In the genomic region with DNA sequence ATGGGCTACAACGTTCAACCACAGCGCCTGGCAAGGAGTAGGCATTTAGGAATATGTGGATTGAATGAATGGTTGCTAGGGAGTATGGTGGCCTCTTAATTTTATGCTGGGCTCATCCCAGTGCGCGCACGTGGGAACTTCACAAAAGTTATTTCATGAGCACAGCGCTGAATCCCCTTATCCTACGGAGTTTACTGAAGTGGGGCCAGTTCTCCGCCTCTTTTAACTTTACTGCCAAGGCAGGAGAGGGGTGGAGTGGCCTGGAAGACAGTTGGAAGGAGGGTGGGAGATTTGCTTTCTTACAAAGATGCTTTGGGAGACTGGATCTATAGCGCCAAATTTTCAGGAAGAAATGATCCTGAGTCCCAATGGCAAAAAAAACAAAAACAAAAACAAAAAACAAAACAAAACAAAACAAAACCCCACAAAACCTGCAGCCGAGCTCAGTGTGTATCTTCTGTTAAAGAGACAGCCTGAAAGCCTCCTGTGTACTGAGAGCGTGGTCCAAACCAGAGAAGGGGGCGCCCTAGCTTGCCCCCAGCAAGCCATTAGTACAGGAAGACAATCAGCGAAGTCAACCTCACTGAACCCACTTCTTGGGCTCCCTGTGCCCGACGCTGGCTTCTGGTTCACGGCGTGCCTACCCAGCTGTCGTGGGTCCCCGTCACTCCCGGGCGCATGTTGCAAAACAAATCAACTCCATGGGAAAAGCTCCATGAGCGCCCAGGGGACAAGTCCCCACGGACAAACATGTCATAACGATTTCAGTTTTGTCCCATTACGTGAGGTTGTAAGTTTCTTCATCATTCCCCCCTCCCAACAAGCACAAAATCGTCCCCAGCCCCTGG, we compare ENCODE assay signal across 1 cellular context.
TF ChIP-seq lines count a peak whose summit lies in the region.

No MANE protein-coding gene starts in this region.

TF ChIP-seq in GM23338, 12 proteins besides CTCF, POLR2A, EP300 and RAD21:
- TF ChIP-seq, protein P1, sequence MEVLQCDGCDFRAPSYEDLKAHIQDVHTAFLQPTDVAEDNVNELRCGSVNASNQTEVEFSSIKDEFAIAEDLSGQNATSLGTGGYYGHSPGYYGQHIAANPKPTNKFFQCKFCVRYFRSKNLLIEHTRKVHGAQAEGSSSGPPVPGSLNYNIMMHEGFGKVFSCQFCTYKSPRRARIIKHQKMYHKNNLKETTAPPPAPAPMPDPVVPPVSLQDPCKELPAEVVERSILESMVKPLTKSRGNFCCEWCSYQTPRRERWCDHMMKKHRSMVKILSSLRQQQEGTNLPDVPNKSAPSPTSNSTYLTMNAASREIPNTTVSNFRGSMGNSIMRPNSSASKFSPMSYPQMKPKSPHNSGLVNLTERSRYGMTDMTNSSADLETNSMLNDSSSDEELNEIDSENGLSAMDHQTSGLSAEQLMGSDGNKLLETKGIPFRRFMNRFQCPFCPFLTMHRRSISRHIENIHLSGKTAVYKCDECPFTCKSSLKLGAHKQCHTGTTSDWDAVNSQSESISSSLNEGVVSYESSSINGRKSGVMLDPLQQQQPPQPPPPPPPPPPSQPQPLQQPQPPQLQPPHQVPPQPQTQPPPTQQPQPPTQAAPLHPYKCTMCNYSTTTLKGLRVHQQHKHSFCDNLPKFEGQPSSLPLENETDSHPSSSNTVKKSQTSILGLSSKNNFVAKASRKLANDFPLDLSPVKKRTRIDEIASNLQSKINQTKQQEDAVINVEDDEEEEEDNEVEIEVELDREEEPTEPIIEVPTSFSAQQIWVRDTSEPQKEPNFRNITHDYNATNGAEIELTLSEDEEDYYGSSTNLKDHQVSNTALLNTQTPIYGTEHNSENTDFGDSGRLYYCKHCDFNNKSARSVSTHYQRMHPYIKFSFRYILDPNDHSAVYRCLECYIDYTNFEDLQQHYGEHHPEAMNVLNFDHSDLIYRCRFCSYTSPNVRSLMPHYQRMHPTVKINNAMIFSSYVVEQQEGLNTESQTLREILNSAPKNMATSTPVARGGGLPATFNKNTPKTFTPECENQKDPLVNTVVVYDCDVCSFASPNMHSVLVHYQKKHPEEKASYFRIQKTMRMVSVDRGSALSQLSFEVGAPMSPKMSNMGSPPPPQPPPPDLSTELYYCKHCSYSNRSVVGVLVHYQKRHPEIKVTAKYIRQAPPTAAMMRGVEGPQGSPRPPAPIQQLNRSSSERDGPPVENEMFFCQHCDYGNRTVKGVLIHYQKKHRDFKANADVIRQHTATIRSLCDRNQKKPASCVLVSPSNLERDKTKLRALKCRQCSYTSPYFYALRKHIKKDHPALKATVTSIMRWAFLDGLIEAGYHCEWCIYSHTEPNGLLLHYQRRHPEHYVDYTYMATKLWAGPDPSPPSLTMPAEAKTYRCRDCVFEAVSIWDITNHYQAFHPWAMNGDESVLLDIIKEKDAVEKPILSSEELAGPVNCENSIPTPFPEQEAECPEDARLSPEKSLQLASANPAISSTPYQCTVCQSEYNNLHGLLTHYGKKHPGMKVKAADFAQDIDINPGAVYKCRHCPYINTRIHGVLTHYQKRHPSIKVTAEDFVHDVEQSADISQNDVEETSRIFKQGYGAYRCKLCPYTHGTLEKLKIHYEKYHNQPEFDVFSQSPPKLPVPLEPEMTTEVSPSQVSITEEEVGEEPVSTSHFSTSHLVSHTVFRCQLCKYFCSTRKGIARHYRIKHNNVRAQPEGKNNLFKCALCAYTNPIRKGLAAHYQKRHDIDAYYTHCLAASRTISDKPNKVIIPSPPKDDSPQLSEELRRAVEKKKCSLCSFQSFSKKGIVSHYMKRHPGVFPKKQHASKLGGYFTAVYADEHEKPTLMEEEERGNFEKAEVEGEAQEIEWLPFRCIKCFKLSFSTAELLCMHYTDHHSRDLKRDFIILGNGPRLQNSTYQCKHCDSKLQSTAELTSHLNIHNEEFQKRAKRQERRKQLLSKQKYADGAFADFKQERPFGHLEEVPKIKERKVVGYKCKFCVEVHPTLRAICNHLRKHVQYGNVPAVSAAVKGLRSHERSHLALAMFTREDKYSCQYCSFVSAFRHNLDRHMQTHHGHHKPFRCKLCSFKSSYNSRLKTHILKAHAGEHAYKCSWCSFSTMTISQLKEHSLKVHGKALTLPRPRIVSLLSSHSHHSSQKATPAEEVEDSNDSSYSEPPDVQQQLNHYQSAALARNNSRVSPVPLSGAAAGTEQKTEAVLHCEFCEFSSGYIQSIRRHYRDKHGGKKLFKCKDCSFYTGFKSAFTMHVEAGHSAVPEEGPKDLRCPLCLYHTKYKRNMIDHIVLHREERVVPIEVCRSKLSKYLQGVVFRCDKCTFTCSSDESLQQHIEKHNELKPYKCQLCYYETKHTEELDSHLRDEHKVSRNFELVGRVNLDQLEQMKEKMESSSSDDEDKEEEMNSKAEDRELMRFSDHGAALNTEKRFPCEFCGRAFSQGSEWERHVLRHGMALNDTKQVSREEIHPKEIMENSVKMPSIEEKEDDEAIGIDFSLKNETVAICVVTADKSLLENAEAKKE (CRISPR knock-in tag; IDR thresholded peaks at IDR 0.05), result no peak
- no peak for TF ChIP-seq ZNF114 (CRISPR knock-in tag; IDR thresholded peaks at IDR 0.05)
